8 cellular contexts compared by ENCODE assay signal in genomic region chr14:96104469-96105057, GRCh38.
DNase-seq lines count a peak whose midpoint lies in the region; TF ChIP-seq lines count a peak whose summit lies in the region.

No MANE protein-coding gene starts in this region.

- H4K20me1 ChIP-seq in fibroblast of lung (ENCODE audit: control insufficient read depth, extremely low read depth, insufficient read depth, low read length), result no peaks in the 10 kb centered on the region

- intact Hi-C loops in dorsolateral prefrontal cortex (cut with DNase I), result loop anchor here (5.0 kb wide), 3 partner anchors 103 to 638 kb away; no protein-coding TSS in a partner anchor

- peak overlapping the region; percentile 17 for H3K4me2 ChIP-seq in fibroblast of lung (ENCODE audit: extremely low read depth, insufficient read depth, low read length)

- TF ChIP-seq CTCF in GM06990 (IDR thresholded peaks at IDR 0.05; ENCODE audit: insufficient read depth, low read length, poor library complexity, severe bottlenecking) (no peak), fibroblast of lung (conservative IDR thresholded peaks at IDR 0.05 in 1 of 2, IDR thresholded peaks at IDR 0.05 in 1 of 2; ENCODE audit: low read depth in 1 of 2, low read length in 2 of 2) (no peak), dorsolateral prefrontal cortex (IDR thresholded peaks at IDR 0.05 in 54 of 56, conservative IDR thresholded peaks at IDR 0.05 in 2 of 56; ENCODE audit: low read depth in 1 of 56, partially characterized antibody in 56 of 56) (no peak)

- peak; percentile 40 for DNase-seq in GM06990 (ENCODE audit: extremely low read depth, insufficient read length)
- DNase-seq in NCI-H774 (lab: John Stamatoyannopoulos, UW), result peak; percentile 70
- peak; percentile 98 to 100 for DNase-seq in fibroblast of lung (ENCODE audit: low read depth in 2 of 2)
- peak; percentile 95 for DNase-seq in renal cortical epithelial cell (ENCODE audit: low read depth)
- DNase-seq in dorsolateral prefrontal cortex, result no peak
- DNase-seq in activated CD8-positive, alpha-beta memory T cell treated with anti-CD3 and anti-CD28 coated beads, Interleukin-2, amount 50 U/mL, for 4 hours, result no peak
- no peak for DNase-seq in activated CD4-positive, alpha-beta T cell treated with anti-CD3 and anti-CD28 coated beads for 1 hour
- DNase-seq in stimulated activated CD4-positive, alpha-beta T cell treated with anti-CD3 and anti-CD28 coated beads, Interleukin-15, amount 100 ng/mL, for 24 hours, result no peak

- no peaks in the 10 kb centered on the region for H3K9me3 ChIP-seq in fibroblast of lung (ENCODE audit: control insufficient read depth, insufficient read depth, low read depth, low read length)

- H3K9ac ChIP-seq in fibroblast of lung (ENCODE audit: insufficient read depth, low read length), result peak overlapping the region; percentile 32

- peaks cover 1% of the 10 kb centered on the region; the same call in 1 of the 2 replicates for H3K27me3 ChIP-seq in GM06990 (replicated peaks; ENCODE audit: control insufficient read depth, insufficient read depth, low read length)
- H3K27me3 ChIP-seq in fibroblast of lung (ENCODE audit: control insufficient read depth, insufficient read depth, low read length), result no peaks in the 10 kb centered on the region
- peaks cover 0 to 3% (median 0%) of the 10 kb centered on the region in 45 donors for H3K27me3 ChIP-seq in dorsolateral prefrontal cortex

- peaks cover 7% of the 10 kb centered on the region for H3K4me1 ChIP-seq in fibroblast of lung (ENCODE audit: control insufficient read depth, extremely low read depth, insufficient read depth, low read length)

- H3K79me2 ChIP-seq in fibroblast of lung (ENCODE audit: control insufficient read depth, insufficient read depth, low read length), result no peaks in the 10 kb centered on the region

- H3K27ac ChIP-seq in fibroblast of lung (ENCODE audit: insufficient read depth, low read length) (peak overlapping the region; percentile 95), dorsolateral prefrontal cortex (no peak overlapping the region)

- no peaks in the 10 kb centered on the region for H3K36me3 ChIP-seq in GM06990 (ENCODE audit: control insufficient read depth, insufficient read depth, low read length)
- no peaks in the 10 kb centered on the region for H3K36me3 ChIP-seq in fibroblast of lung (ENCODE audit: control insufficient read depth, insufficient read depth, low read length)

- H3K4me3 ChIP-seq in GM06990 (replicated peaks; ENCODE audit: low read depth, low read length) (no peak overlapping the region), fibroblast of lung (replicated peaks in 1 of 4; ENCODE audit: control extremely low read depth in 1 of 4, insufficient read depth in 1 of 4, low read depth in 3 of 4, low read length in 4 of 4) (no peak overlapping the region), dorsolateral prefrontal cortex (no peak overlapping the region)

- no peak overlapping the region for H2AFZ ChIP-seq in fibroblast of lung (ENCODE audit: low read length)

Comparison
In these comparisons a context has a peak if more than half of its experiments do, and no peak if none do; other contexts are left out.
1. DNase-seq: peak in GM06990 (single experiment), NCI-H774 (single experiment), fibroblast of lung (2 of 2) and renal cortical epithelial cell (single experiment); none in dorsolateral prefrontal cortex (0 of 10), activated CD8-positive, alpha-beta memory T cell treated with anti-CD3 and anti-CD28 coated beads, Interleukin-2, amount 50 U/mL, for 4 hours (single experiment), activated CD4-positive, alpha-beta T cell treated with anti-CD3 and anti-CD28 coated beads for 1 hour (single experiment) and stimulated activated CD4-positive, alpha-beta T cell treated with anti-CD3 and anti-CD28 coated beads, Interleukin-15, amount 100 ng/mL, for 24 hours (single experiment).